Comparison of ENCODE assay signal across 11 cellular contexts in the genomic region with DNA sequence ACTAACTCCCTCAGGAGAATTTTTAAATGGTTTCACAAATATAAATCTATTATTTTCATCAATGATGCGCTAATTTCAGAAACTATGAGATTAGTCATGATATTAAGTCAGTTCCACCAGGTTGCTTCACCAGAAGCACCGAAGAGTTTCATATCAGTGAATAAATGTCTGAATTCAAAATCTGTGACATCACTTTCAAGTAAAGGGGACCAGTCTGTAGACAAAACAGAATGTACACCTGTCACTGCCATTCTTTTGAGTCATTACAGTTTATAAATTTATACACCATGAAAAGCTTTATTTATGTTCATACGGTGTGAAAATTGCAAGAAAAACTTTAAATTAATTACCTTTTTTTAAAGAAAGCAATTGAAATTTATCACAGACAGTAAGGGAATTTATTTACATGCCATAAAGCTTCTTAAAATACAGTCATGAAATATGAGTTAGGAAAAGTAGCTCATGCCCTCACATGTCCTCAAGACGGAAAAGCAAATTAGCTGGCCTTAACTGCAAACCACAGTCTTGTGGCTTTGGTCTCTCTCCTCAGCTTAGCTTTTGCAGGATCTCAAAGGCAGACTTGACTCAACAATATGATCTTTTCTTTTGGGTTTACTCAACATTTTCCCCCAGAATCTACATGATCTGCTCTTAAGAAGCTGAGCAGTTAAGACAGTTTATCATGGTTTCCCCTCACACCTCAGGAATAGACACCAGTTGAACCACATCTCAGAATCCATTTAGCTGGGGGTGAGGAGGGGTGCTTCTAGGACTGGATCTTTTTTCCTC.
DNase-seq lines count a peak whose midpoint lies in the region; ATAC-seq and TF ChIP-seq lines count a peak whose summit lies in the region.
"Had no signal": no experiment of that assay in that cellular context is flagged by ENCODE, and none has a peak within 500 bp of the region (broad histone marks: within the 10 kb centered on the region; RNA-seq: fewer than 3 reads in every experiment).

No MANE protein-coding gene starts in this region.

- H3K4me1 Mint-ChIP-seq in activated CD4-positive, alpha-beta memory T cell treated with anti-CD3 and anti-CD28 coated beads for 36 hours (ENCODE audit: low read depth): peaks cover 4% of the 10 kb centered on the region

- no peak for TF ChIP-seq CTCF in dorsolateral prefrontal cortex (IDR thresholded peaks at IDR 0.05 in 54 of 56, conservative IDR thresholded peaks at IDR 0.05 in 2 of 56; ENCODE audit: low read depth in 1 of 56, partially characterized antibody in 56 of 56)

- ATAC-seq in GM21360 (IDR thresholded peaks at IDR 0.05; ENCODE audit: unreplicated experiment) (peak; percentile 84), HG03175 (IDR thresholded peaks at IDR 0.05; ENCODE audit: unreplicated experiment) (peak; percentile 74)

- H3K27ac ChIP-seq in dorsolateral prefrontal cortex: no peak overlapping the region
- H3K27ac ChIP-seq: colonic mucosa, SJSA1 had no signal

- no peaks in the 10 kb centered on the region for H3K36me3 Mint-ChIP-seq in activated CD4-positive, alpha-beta memory T cell treated with anti-CD3 and anti-CD28 coated beads for 36 hours

- DNase-seq in GM04504 (ENCODE audit: low read depth) (peak; percentile 47), NCI-H2107 (lab: John Stamatoyannopoulos, UW) (no peak), NCI-H2029 (lab: John Stamatoyannopoulos, UW) (no peak), dorsolateral prefrontal cortex (no peak)
- DNase-seq in activated CD4-positive, alpha-beta memory T cell treated with anti-CD3 and anti-CD28 coated beads for 36 hours: peak; percentile 14
- DNase-seq in stimulated activated CD4-positive, alpha-beta T cell treated with anti-CD3 and anti-CD28 coated beads, Interleukin-2, amount 100 ng/mL, for 48 hours: no peak
- DNase-seq: colonic mucosa, midbrain had no signal

- H3K27me3 ChIP-seq in dorsolateral prefrontal cortex: peaks cover 0 to 3% (median 0%) of the 10 kb centered on the region in 45 donors
- H3K27me3 ChIP-seq: colonic mucosa, SJSA1 had no signal

- intact Hi-C loops in activated CD4-positive, alpha-beta memory T cell treated with anti-CD3 and anti-CD28 coated beads for 36 hours (cut with micrococcal nuclease): loop anchor here (1.0 to 5.0 kb wide), 3 partner anchors 44 to 301 kb away; no protein-coding TSS in a partner anchor
- intact Hi-C loops in dorsolateral prefrontal cortex (cut with DNase I): no loop called here

- H3K27ac Mint-ChIP-seq in activated CD4-positive, alpha-beta memory T cell treated with anti-CD3 and anti-CD28 coated beads for 36 hours: no peak overlapping the region

- no peaks in the 10 kb centered on the region for H3K9me3 Mint-ChIP-seq in activated CD4-positive, alpha-beta memory T cell treated with anti-CD3 and anti-CD28 coated beads for 36 hours

- POLR2A ChIA-PET in activated CD4-positive, alpha-beta memory T cell treated with anti-CD3 and anti-CD28 coated beads for 36 hours (lab: Charles Lee): no interaction called here

- H3K4me3 ChIP-seq in dorsolateral prefrontal cortex: no peak overlapping the region
- H3K4me3 ChIP-seq: colonic mucosa, SJSA1 had no signal

- CTCF ChIA-PET in activated CD4-positive, alpha-beta memory T cell treated with anti-CD3 and anti-CD28 coated beads for 36 hours (lab: Charles Lee): no interaction called here

- peaks cover 1% of the 10 kb centered on the region for H3K27me3 Mint-ChIP-seq in activated CD4-positive, alpha-beta memory T cell treated with anti-CD3 and anti-CD28 coated beads for 36 hours

- H3K4me3 Mint-ChIP-seq in activated CD4-positive, alpha-beta memory T cell treated with anti-CD3 and anti-CD28 coated beads for 36 hours: no peak overlapping the region

Comparison
In these comparisons a context has a peak if more than half of its experiments do, and no peak if none do; other contexts are left out.
1. DNase-seq: peak in GM04504 (single experiment) and activated CD4-positive, alpha-beta memory T cell treated with anti-CD3 and anti-CD28 coated beads for 36 hours (single experiment); none in NCI-H2107 (single experiment), NCI-H2029 (single experiment), stimulated activated CD4-positive, alpha-beta T cell treated with anti-CD3 and anti-CD28 coated beads, Interleukin-2, amount 100 ng/mL, for 48 hours (0 of 2) and dorsolateral prefrontal cortex (0 of 10).